ENCODE assay signal across 9 cellular contexts in the genomic region with DNA sequence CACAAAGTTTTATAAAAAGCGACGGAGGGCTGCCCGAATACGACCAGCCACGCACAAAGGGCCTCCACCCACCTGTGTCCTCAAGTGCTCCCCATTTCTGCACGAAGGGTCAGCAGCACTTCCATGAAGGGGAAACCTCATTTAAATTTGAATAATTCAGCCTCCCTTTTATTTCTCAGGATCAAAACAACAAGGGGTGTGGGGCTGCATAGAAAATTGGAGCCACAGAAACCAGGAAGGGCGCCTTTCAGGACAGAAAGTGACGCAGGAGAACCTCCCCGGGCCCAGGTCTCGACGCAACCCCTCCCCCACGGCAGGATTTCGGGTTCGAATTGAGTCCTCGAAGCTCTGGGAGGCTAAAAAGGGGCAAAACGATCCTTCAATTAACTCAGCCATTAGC. TPM values are rescaled to one million over a fixed set of nuclear protein-coding genes. Genes with fewer than 3 reads are reported as not detected.
A peak's percentile ranks its signal among the peaks of the same experiment; 100 is the strongest.
DNase-seq lines count a peak whose midpoint lies in the region; ATAC-seq and TF ChIP-seq lines count a peak whose summit lies in the region.
"Had no signal": no experiment of that assay in that cellular context is flagged by ENCODE, and none has a peak within 500 bp of the region (broad histone marks: within the 10 kb centered on the region; RNA-seq: fewer than 3 reads in every experiment).

No MANE protein-coding gene starts in this region.

- CTCF ChIA-PET in A673 (lab: Charles Lee) = no interaction called here

- H3F3A ChIP-seq in GM23248 (ENCODE audit: insufficient read depth) = no peaks in the 10 kb centered on the region

- H3K4me1 ChIP-seq in A673 (ENCODE audit: insufficient read depth, low read length, poor library complexity, severe bottlenecking) (peaks cover 39% of the 10 kb centered on the region), endodermal cell (ENCODE audit: control insufficient read depth, insufficient read depth, low read length) (peaks cover 3% of the 10 kb centered on the region), GM23248 (ENCODE audit: insufficient read depth) (no peaks in the 10 kb centered on the region)

- DNase-seq in A673 (ENCODE audit: low spot score) (peak; percentile 39), NCI-H2227 (lab: John Stamatoyannopoulos, UW; ENCODE audit: unreplicated experiment) (peak; percentile 64), endodermal cell (peak; percentile 73), GM23248 (no peak), occipital lobe (lab: John Stamatoyannopoulos, UW) (no peak)
- DNase-seq: Karpas-422 had no signal

- H3K27ac Mint-ChIP-seq in endodermal cell (no peak overlapping the region), nephron (peak overlapping the region in 2 of 3 experiments; percentile 61 to 73)

- H3K9me2 ChIP-seq in GM23248 (ENCODE audit: insufficient read depth) = no peaks in the 10 kb centered on the region

- H3K36me3 ChIP-seq in A673 (ENCODE audit: insufficient read depth, low read length, poor library complexity, severe bottlenecking) (no peaks in the 10 kb centered on the region), endodermal cell (ENCODE audit: control insufficient read depth, insufficient read depth, low read length) (no peaks in the 10 kb centered on the region), GM23248 (ENCODE audit: low read depth) (no peaks in the 10 kb centered on the region)

- H3K4me3 Mint-ChIP-seq in endodermal cell = peak overlapping the region; percentile 71
- peak overlapping the region; percentile 82 to 87 (median 86) for H3K4me3 Mint-ChIP-seq in nephron

- H2AFZ ChIP-seq in GM23248 = no peak overlapping the region

- 12 to 17% methylated on average over 11 to 15 of the region's 16 CpGs for WGBS in endodermal cell (ENCODE audit: insufficient coverage in 1 of 2, insufficient read length in 1 of 2), 2 experiments
- whole genome bisulfite sequencing in GM23248 (ENCODE audit: low coverage in 1 of 2, low lambda C conversion rate in 2 of 2, missing lambda C conversion rate in 2 of 2), 2 experiments = 15% methylated on average over 16 of the region's 16 CpGs

- H3K27me3 ChIP-seq in A673 (replicated peaks; ENCODE audit: insufficient read depth, low read depth, low read length, poor library complexity) = no peaks in the 10 kb centered on the region
- H3K27me3 ChIP-seq in endodermal cell (ENCODE audit: control insufficient read depth, insufficient read depth, low read length, poor library complexity, severe bottlenecking) = peaks cover 61% of the 10 kb centered on the region
- H3K27me3 ChIP-seq in GM23248 (replicated peaks; ENCODE audit: insufficient read depth) = peaks cover 41% of the 10 kb centered on the region

- peaks cover 25% of the 10 kb centered on the region for H3K4me1 Mint-ChIP-seq in endodermal cell
- H3K4me1 Mint-ChIP-seq in nephron = peaks cover 22% of the 10 kb centered on the region

- H3K27me3 Mint-ChIP-seq in endodermal cell (ENCODE audit: insufficient read depth) = peaks cover 44% of the 10 kb centered on the region
- H3K27me3 Mint-ChIP-seq in nephron (ENCODE audit: low read depth) = peaks cover 30% of the 10 kb centered on the region

- H3K79me2 ChIP-seq in GM23248 (ENCODE audit: insufficient read depth) = no peaks in the 10 kb centered on the region

- H3K9me3 ChIP-seq in A673 (ENCODE audit: low read depth, low read length, poor library complexity, severe bottlenecking) (no peaks in the 10 kb centered on the region), endodermal cell (ENCODE audit: control insufficient read depth, low read length) (no peaks in the 10 kb centered on the region), GM23248 (ENCODE audit: low read depth) (no peaks in the 10 kb centered on the region)

- no peak for ATAC-seq in HG03342 (IDR thresholded peaks at IDR 0.05; ENCODE audit: unreplicated experiment)
- ATAC-seq in GM21515 (IDR thresholded peaks at IDR 0.05; ENCODE audit: unreplicated experiment) = no peak

- no peaks in the 10 kb centered on the region for H3K36me3 Mint-ChIP-seq in endodermal cell (ENCODE audit: low read depth)
- no peaks in the 10 kb centered on the region for H3K36me3 Mint-ChIP-seq in nephron (ENCODE audit: low read depth)

- POLR2A ChIA-PET in A673 (lab: Charles Lee; ENCODE audit: low non-redundant PET) = no interaction called here

- H3K4me3 ChIP-seq in A673 (ENCODE audit: low read depth, low read length, poor library complexity, severe bottlenecking) (peak overlapping the region; percentile 60), endodermal cell (ENCODE audit: low read length) (peak overlapping the region; percentile 90), GM23248 (no peak overlapping the region)

- no peak for TF ChIP-seq CTCF in A673 (conservative IDR thresholded peaks at IDR 0.05; ENCODE audit: low read depth, low read length)
- no peak for TF ChIP-seq CTCF in endodermal cell (conservative IDR thresholded peaks at IDR 0.05)
- no peak for TF ChIP-seq CTCF in nephron (IDR thresholded peaks at IDR 0.05; ENCODE audit: unreplicated experiment in 3 of 3)

- in situ Hi-C loops in GM23248 (cut with MboI) = loop anchor here (10.0 kb wide), 1 partner anchor 105 kb away; no protein-coding TSS in a partner anchor

- H3K9ac ChIP-seq in endodermal cell (ENCODE audit: extremely low read depth, low read length, poor library complexity, severe bottlenecking) = no peak overlapping the region
- H3K9ac ChIP-seq in GM23248 = no peak overlapping the region

- TSS peak; percentile 86 for BruUV-seq in A673 (replicated peaks; lab: Mats Ljungman, UMichigan)

- H3K27ac ChIP-seq in A673 (ENCODE audit: low read depth, low read length, poor library complexity, severe bottlenecking) = no peak overlapping the region
- no peak overlapping the region for H3K27ac ChIP-seq in endodermal cell (ENCODE audit: low read depth, low read length)
- H3K27ac ChIP-seq in GM23248 = no peak overlapping the region

- H3K9me3 Mint-ChIP-seq in endodermal cell (no peaks in the 10 kb centered on the region), nephron (no peaks in the 10 kb centered on the region)

- H3K4me2 ChIP-seq in GM23248 (ENCODE audit: unreplicated experiment) = no peak overlapping the region

- intact Hi-C loops in A673 (cut with micrococcal nuclease; ENCODE audit: unreplicated experiment) = no loop called here

- H4K20me1 ChIP-seq in GM23248 (ENCODE audit: insufficient read depth) = no peaks in the 10 kb centered on the region

RNA-seq across cellular contexts. Expression of a gene that starts 2.1 kb away (rescaled TPM):
- 7.4 and 8.9 TPM in 2 replicates for total RNA-seq in A673 (2021)
- total RNA-seq in endodermal cell = 10 to 100 TPM; 12.1 to 12.9 TPM
- 59.0 TPM for polyA plus RNA-seq in endodermal cell (2013, experiment 1 of 2)
- polyA plus RNA-seq in endodermal cell (2013, experiment 2 of 2) = 52.6 TPM
- 0.32 TPM in 1 of 2 replicates, not detected in the other for total RNA-seq in GM23248 (2014; rRNA removed; shearing (Covaris generic))
- polyA plus RNA-seq in GM23248 (2016; fragmentation: Nextera tagmentation; extraction: Ambion mirVana) = not detected in 2 replicates
- 3.6 TPM for total RNA-seq in occipital lobe

RNA-seq across cellular contexts. Expression of a gene that starts 22.4 kb away (rescaled TPM):
- total RNA-seq in A673 (2021) (0.82 and 1.4 TPM in 2 replicates), endodermal cell (10 to 100 TPM; 14.2 to 18.9 TPM), occipital lobe (0.31 TPM)
- polyA plus RNA-seq in endodermal cell (2013, experiment 1 of 2) = 4.6 TPM
- 5.1 TPM for polyA plus RNA-seq in endodermal cell (2013, experiment 2 of 2)
- total RNA-seq in GM23248 (2014; rRNA removed; shearing (Covaris generic)) = 25.8 and 29.6 TPM in 2 replicates
- 4.1 and 5.0 TPM in 2 replicates for polyA plus RNA-seq in GM23248 (2016; fragmentation: Nextera tagmentation; extraction: Ambion mirVana)

RNA-seq across cellular contexts. Expression of a gene that starts 44.8 kb away (rescaled TPM):
- total RNA-seq in A673 (2021) (72.6 and 78.1 TPM in 2 replicates), endodermal cell (10 to 100 TPM; 73.3 to 86.6 TPM), occipital lobe (44.8 TPM)
- 56.8 TPM for polyA plus RNA-seq in endodermal cell (2013, experiment 1 of 2)
- 55.1 TPM for polyA plus RNA-seq in endodermal cell (2013, experiment 2 of 2)
- 65.0 and 69.6 TPM in 2 replicates for total RNA-seq in GM23248 (2014; rRNA removed; shearing (Covaris generic))
- 34.4 and 38.5 TPM in 2 replicates for polyA plus RNA-seq in GM23248 (2016; fragmentation: Nextera tagmentation; extraction: Ambion mirVana)

RNA-seq across cellular contexts. Expression of a gene that starts 48.9 kb away (rescaled TPM):
- total RNA-seq in A673 (2021) (0.35 TPM in 1 of 2 replicates, not detected in the other), endodermal cell (not detected), occipital lobe (not detected)
- not detected for polyA plus RNA-seq in endodermal cell (2013, experiment 1 of 2)
- polyA plus RNA-seq in endodermal cell (2013, experiment 2 of 2) = not detected
- total RNA-seq in GM23248 (2014; rRNA removed; shearing (Covaris generic)) = not detected in 2 replicates
- polyA plus RNA-seq in GM23248 (2016; fragmentation: Nextera tagmentation; extraction: Ambion mirVana) = not detected in 2 replicates

RNA-seq across cellular contexts. Expression of a gene that starts 58.9 kb away (rescaled TPM):
- total RNA-seq in A673 (2021) (645 and 714 TPM in 2 replicates), endodermal cell (100 to 1,000 TPM; 328 to 415 TPM), occipital lobe (68.9 TPM)
- polyA plus RNA-seq in endodermal cell (2013, experiment 1 of 2) = 395 TPM
- polyA plus RNA-seq in endodermal cell (2013, experiment 2 of 2) = 425 TPM
- total RNA-seq in GM23248 (2014; rRNA removed; shearing (Covaris generic)) = 148 and 159 TPM in 2 replicates
- polyA plus RNA-seq in GM23248 (2016; fragmentation: Nextera tagmentation; extraction: Ambion mirVana) = 373 and 391 TPM in 2 replicates

Comparison
In these comparisons a context has a peak if more than half of its experiments do, and no peak if none do; other contexts are left out.
1. DNase-seq: peak in A673 (single experiment), NCI-H2227 (single experiment) and endodermal cell (single experiment); none in GM23248 (single experiment) and occipital lobe (single experiment).